Comparison of ENCODE assay signal across 13 cellular contexts in genomic region chr20:46893877-46894578, GRCh38. TPM values are rescaled to one million over a fixed set of nuclear protein-coding genes. Genes with fewer than 3 reads are reported as not detected.
A peak's percentile ranks its signal among the peaks of the same experiment; 100 is the strongest.
DNase-seq lines count a peak whose midpoint lies in the region; ATAC-seq and TF ChIP-seq lines count a peak whose summit lies in the region.
"Had no signal": no experiment of that assay in that cellular context is flagged by ENCODE, and none has a peak within 500 bp of the region (broad histone marks: within the 10 kb centered on the region; RNA-seq: fewer than 3 reads in every experiment).

No MANE protein-coding gene starts in this region.

- TF ChIP-seq CTCF in VCaP (conservative IDR thresholded peaks at IDR 0.05) (no peak), transverse colon (IDR thresholded peaks at IDR 0.05) (no peak)

- peak overlapping the region in 3 of 4 donors; percentile 46 to 65 (median 63) for H3K4me3 ChIP-seq in transverse colon

- DNase-seq in NCI-H748 (lab: John Stamatoyannopoulos, UW; ENCODE audit: unreplicated experiment) (peak; percentile 42), NCI-H748 treated with DMSO at 0.1 percent for 48 hours (lab: John Stamatoyannopoulos, UW) (no peak), left colon (no peak), transverse colon (no peak), cortex of kidney (lab: John Stamatoyannopoulos, UW) (no peak), occipital lobe (lab: John Stamatoyannopoulos, UW) (no peak)
- DNase-seq in activated effector memory CD4-positive, alpha-beta T cell treated with Interleukin-2 at 50 U/mL for 16 hours: no peak
- DNase-seq: activated CD4-positive, alpha-beta T cell treated with anti-CD3 and anti-CD28 coated beads, Interleukin-2, amount 50 U/mL, for 4 hours; activated naive CD8-positive, alpha-beta T cell treated with anti-CD3 and anti-CD28 coated beads, Interleukin-2, amount 10 ng/mL, durations not matched to agents 7 days and 5 days; NCI-H2029 treated with DMSO at 0.1 percent for 48 hours had no signal

- WGBS in transverse colon (ENCODE audit: low coverage in 1 of 2), 2 donors: 20 to 57% methylated on average over 1 to 11 of the region's 11 CpGs

- peaks cover 49% of the 10 kb centered on the region for H3K27me3 ChIP-seq in transverse colon

- no peaks in the 10 kb centered on the region for H3K9me3 ChIP-seq in transverse colon

- TF ChIP-seq POLR2A in transverse colon (IDR thresholded peaks at IDR 0.05): no peak

- peak overlapping the region; percentile 73 for H3K27ac ChIP-seq in VCaP
- peak overlapping the region in 3 of 4 donors; percentile 47 to 68 (median 58) for H3K27ac ChIP-seq in transverse colon

- peak; percentile 32 for ATAC-seq in left colon

- no peak for TF ChIP-seq EP300 in transverse colon (IDR thresholded peaks at IDR 0.05; ENCODE audit: low read depth)

- no peaks in the 10 kb centered on the region for H3K36me3 ChIP-seq in transverse colon

- in situ Hi-C loops in transverse colon (cut with MboI; ENCODE audit: low pct_ligation_motif_present in 1 of 4, low pct_unique_long_range_greater_than_20kb in 1 of 4, low sequenced_read_pairs in 3 of 4): no loop called here

- peaks cover 0 to 21% (median 4%) of the 10 kb centered on the region in 4 donors for H3K4me1 ChIP-seq in transverse colon

- intact Hi-C loops in left colon (cut with DNase I, micrococcal nuclease): no loop called here
- intact Hi-C loops in transverse colon (cut with DNase I; ENCODE audit: low total_unique reads): no loop called here

RNA-seq across cellular contexts. Expression of gene EYA2, which starts 0.6 kb away (rescaled TPM):
- total RNA-seq in left colon: 10 to 100 TPM; 12.2 to 21.0 TPM
- total RNA-seq in transverse colon: 10 to 100 TPM in 2 of 4 donors, 1 to 10 TPM in 2; 4.5 to 17.5 (median 10.9) TPM
- total RNA-seq in occipital lobe: 0.94 TPM
- total RNA-seq: activated naive CD8-positive, alpha-beta T cell treated with anti-CD3 and anti-CD28 coated beads, Interleukin-2, amount 10 ng/mL, durations not matched to agents 7 days and 5 days; osteocyte; SK-MEL-5 had no signal
